Comparison of ENCODE assay signal across 19 cellular contexts in the genomic region with DNA sequence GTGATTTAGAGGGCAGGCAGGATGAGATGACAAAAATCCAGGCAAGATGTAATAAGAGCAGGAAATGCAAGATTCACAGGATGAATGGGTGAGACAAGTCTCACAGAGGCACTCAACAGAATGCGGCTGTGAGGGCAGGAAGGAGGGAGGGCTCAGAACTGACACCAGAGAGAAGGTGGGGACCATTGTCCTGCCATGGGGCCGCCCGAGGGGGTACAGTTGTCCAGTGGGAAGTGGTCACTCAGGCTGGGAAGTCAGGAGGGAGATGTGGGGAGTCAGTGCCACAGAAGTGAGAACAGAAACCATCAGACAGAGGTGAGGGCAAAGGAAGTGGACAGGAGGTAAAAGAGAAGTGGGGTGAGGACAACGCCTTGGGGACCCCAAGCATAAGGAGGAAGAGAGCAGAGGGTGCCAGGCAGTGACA. TPM values are rescaled to one million over a fixed set of nuclear protein-coding genes. Genes with fewer than 3 reads are reported as not detected.
A peak's percentile ranks its signal among the peaks of the same experiment; 100 is the strongest.
DNase-seq lines count a peak whose midpoint lies in the region; ATAC-seq and TF ChIP-seq lines count a peak whose summit lies in the region.
"Had no signal": no experiment of that assay in that cellular context is flagged by ENCODE, and none has a peak within 500 bp of the region (broad histone marks: within the 10 kb centered on the region; RNA-seq: fewer than 3 reads in every experiment).

No MANE protein-coding gene starts in this region.

- no peak overlapping the region for H3K4me3 Mint-ChIP-seq in activated naive CD8-positive, alpha-beta T cell treated with anti-CD3 and anti-CD28 coated beads, Interleukin-2, amount 50 U/mL, for 24 hours
- H3K4me3 Mint-ChIP-seq in natural killer cell = peak overlapping the region; percentile 65
- H3K4me3 Mint-ChIP-seq: activated T-cell treated with anti-CD3 and anti-CD28 coated beads, Interleukin-2, amount 50 U/mL, for 4 hours had no signal

- no peak overlapping the region for H3K27ac ChIP-seq in IMR-90 (ENCODE audit: insufficient read depth, low read length)
- H3K27ac ChIP-seq: HL-60 had no signal

- peaks cover 21% of the 10 kb centered on the region for H3K4me1 ChIP-seq in IMR-90 (ENCODE audit: control insufficient read depth, insufficient read depth, low read length)

- CTCF ChIA-PET in IMR-90 (lab: Yijun Ruan, JAX) = interaction anchor here (0.6 kb wide), 1 partner anchor 17 kb away, joined by 3 read pairs; no protein-coding TSS in a partner anchor

- peak overlapping the region; percentile 58 for H3K27ac Mint-ChIP-seq in activated naive CD8-positive, alpha-beta T cell treated with anti-CD3 and anti-CD28 coated beads, Interleukin-2, amount 50 U/mL, for 24 hours
- peak overlapping the region; percentile 12 to 89 for H3K27ac Mint-ChIP-seq in natural killer cell

- no peak overlapping the region for H2AFZ ChIP-seq in IMR-90 (replicated peaks; ENCODE audit: low read length, poor library complexity)

- H3K79me1 ChIP-seq in IMR-90 (ENCODE audit: low read depth in 1 of 2, low read length in 2 of 2) = peaks cover 4 to 56% of the 10 kb centered on the region in 2 experiments; a peak in 3 of 4 replicates

- H3K9ac ChIP-seq in IMR-90 (ENCODE audit: low read depth, low read length) = no peak overlapping the region

- dilution Hi-C loops in IMR-90 (cut with HindIII; ENCODE audit: low sequenced_read_pairs, unreplicated experiment) = no loop called here

- H4K20me1 ChIP-seq in IMR-90 (ENCODE audit: insufficient read depth, low read length) = peaks cover 7% of the 10 kb centered on the region; the same call in 1 of the 2 replicates

- no peak overlapping the region for H2BK5ac ChIP-seq in IMR-90 (ENCODE audit: low read depth, low read length, poor library complexity, severe bottlenecking)

- DNase-seq in CD1c-positive myeloid dendritic cell (ENCODE audit: extremely low spot score) (peak; percentile 56), IMR-90 (no peak), natural killer cell (peak; percentile 28), NCI-H1092 (lab: John Stamatoyannopoulos, UW) (no peak), cerebellum (ENCODE audit: low spot score) (no peak), NCI-H187 treated with DMSO at 0.1 percent for 48 hours (lab: John Stamatoyannopoulos, UW) (no peak)
- no peak for DNase-seq in activated naive CD8-positive, alpha-beta T cell treated with anti-CD3 and anti-CD28 coated beads, Interleukin-2, amount 50 U/mL, for 24 hours
- no peak for DNase-seq in activated CD4-positive, alpha-beta T cell treated with anti-CD3 and anti-CD28 coated beads, Interleukin-2, amount 50 U/mL, for 4 hours
- DNase-seq: activated CD4-positive, CD25-positive, alpha-beta regulatory T cell treated with anti-CD3 and anti-CD28 coated beads, Interleukin-2, amount 50 U/mL, for 72 hours; activated T-cell treated with anti-CD3 and anti-CD28 coated beads, Interleukin-2, amount 50 U/mL, for 4 hours; C1 segment of cervical spinal cord; Kasumi-1; NCI-H187; NCI-H748 treated with DMSO at 0.1 percent for 48 hours; occipital lobe had no signal

- intact Hi-C loops in IMR-90 (cut with micrococcal nuclease) = no loop called here
- intact Hi-C loops in natural killer cell (cut with micrococcal nuclease) = no loop called here

- H3K9me3 Mint-ChIP-seq in activated naive CD8-positive, alpha-beta T cell treated with anti-CD3 and anti-CD28 coated beads, Interleukin-2, amount 50 U/mL, for 24 hours = no peaks in the 10 kb centered on the region
- no peaks in the 10 kb centered on the region for H3K9me3 Mint-ChIP-seq in natural killer cell
- H3K9me3 Mint-ChIP-seq: activated T-cell treated with anti-CD3 and anti-CD28 coated beads, Interleukin-2, amount 50 U/mL, for 4 hours had no signal

- no peaks in the 10 kb centered on the region for H3K9me3 ChIP-seq in IMR-90 (ENCODE audit: control insufficient read depth, insufficient read depth, low read length)

- peak overlapping the region in 1 of 2 experiments; percentile 51; a peak in 1 of 4 replicates for H4K8ac ChIP-seq in IMR-90 (ENCODE audit: low read depth in 2 of 2, low read length in 2 of 2)

- no peaks in the 10 kb centered on the region for H3K27me3 Mint-ChIP-seq in activated naive CD8-positive, alpha-beta T cell treated with anti-CD3 and anti-CD28 coated beads, Interleukin-2, amount 50 U/mL, for 24 hours
- peaks cover 2 to 3% of the 10 kb centered on the region in 2 donors for H3K27me3 Mint-ChIP-seq in natural killer cell (ENCODE audit: low read depth in 2 of 2)

- H3K27me3 ChIP-seq in IMR-90 (ENCODE audit: control insufficient read depth, insufficient read depth, low read length) = no peaks in the 10 kb centered on the region

- WGBS in IMR-90 (ENCODE audit: extremely low coverage in 2 of 2, insufficient read length in 1 of 2), 2 experiments = 89% methylated on average over 1 of the region's 4 CpGs; no CpG with 5 or more reads in 1 of the 2 experiments

- peak overlapping the region; percentile 25 for H4K91ac ChIP-seq in IMR-90 (ENCODE audit: insufficient read depth, low read depth, low read length)

- TF ChIP-seq CTCF in IMR-90 (conservative IDR thresholded peaks at IDR 0.05; ENCODE audit: low read depth, low read length) = no peak
- no peak for TF ChIP-seq CTCF in natural killer cell (IDR thresholded peaks at IDR 0.05)

- POLR2A ChIA-PET in IMR-90 (lab: Charles Lee; ENCODE audit: unreplicated experiment) = no interaction called here

- ATAC-seq in IMR-90 (ENCODE audit: low read depth) = no peak
- no peak for ATAC-seq in activated naive CD8-positive, alpha-beta T cell treated with anti-CD3 and anti-CD28 coated beads, Interleukin-2, amount 50 U/mL, for 24 hours
- peak in 2 of 3 donors; percentile 21 to 24 for ATAC-seq in natural killer cell
- ATAC-seq: activated T-cell treated with anti-CD3 and anti-CD28 coated beads, Interleukin-2, amount 50 U/mL, for 4 hours had no signal

- H3K4me3 ChIP-seq in IMR-90 (ENCODE audit: insufficient read depth, low read depth, low read length) = no peak overlapping the region
- H3K4me3 ChIP-seq: lung, smooth muscle cell had no signal

- peaks cover 20% of the 10 kb centered on the region for H3K9me1 ChIP-seq in IMR-90 (ENCODE audit: insufficient read depth, low read length)

- no peak overlapping the region for H3K23ac ChIP-seq in IMR-90 (ENCODE audit: low read depth, low read length)

- H3K4ac ChIP-seq in IMR-90 (ENCODE audit: low read depth, low read length) = peak overlapping the region; percentile 11

- 0 out of 2 replicates have a peak overlapping the region, but pooled peaks have one; percentile 23 for H2BK120ac ChIP-seq in IMR-90 (ENCODE audit: low read depth, low read length)

- H3K14ac ChIP-seq in IMR-90 (replicated peaks; ENCODE audit: low read depth, low read length) = no peak overlapping the region

- 0 out of 2 replicates have a peak overlapping the region, but pooled peaks have one; percentile 21 for H2BK20ac ChIP-seq in IMR-90 (ENCODE audit: low read depth, low read length)

- H3K36me3 Mint-ChIP-seq in activated naive CD8-positive, alpha-beta T cell treated with anti-CD3 and anti-CD28 coated beads, Interleukin-2, amount 50 U/mL, for 24 hours (ENCODE audit: low read depth) = no peaks in the 10 kb centered on the region
- H3K36me3 Mint-ChIP-seq in natural killer cell = no peaks in the 10 kb centered on the region

- H4K5ac ChIP-seq in IMR-90 (ENCODE audit: low read depth, low read length) = no peak overlapping the region

- H3K4me1 Mint-ChIP-seq in activated naive CD8-positive, alpha-beta T cell treated with anti-CD3 and anti-CD28 coated beads, Interleukin-2, amount 50 U/mL, for 24 hours = peaks cover 31% of the 10 kb centered on the region
- peaks cover 57 to 58% of the 10 kb centered on the region in 2 donors for H3K4me1 Mint-ChIP-seq in natural killer cell

- no peak overlapping the region for H2AK9ac ChIP-seq in IMR-90 (replicated peaks; ENCODE audit: low read depth, low read length, poor library complexity)

- TF ChIP-seq RAD21 in IMR-90 (IDR thresholded peaks at IDR 0.05; ENCODE audit: low read length) = no peak

- no peak for TF ChIP-seq POLR2A in IMR-90 (IDR thresholded peaks at IDR 0.05; ENCODE audit: low read depth, low read length)

- H2AK5ac ChIP-seq in IMR-90 (ENCODE audit: low read depth, low read length) = peak overlapping the region; percentile 83

- no peak overlapping the region for H3K4me2 ChIP-seq in IMR-90 (ENCODE audit: low read depth, low read length)
- H3K4me2 ChIP-seq: smooth muscle cell had no signal

- no peak overlapping the region for H3K56ac ChIP-seq in IMR-90 (ENCODE audit: extremely low read depth, insufficient read depth, low read length)

- no peak overlapping the region; the same call in 2 of the 3 replicates for H2BK15ac ChIP-seq in IMR-90 (ENCODE audit: low read depth, low read length)

- H3K36me3 ChIP-seq in IMR-90 (ENCODE audit: control insufficient read depth, insufficient read depth, low read length) = no peaks in the 10 kb centered on the region

- in situ Hi-C loops in IMR-90 (cut with MboI; ENCODE audit: low sequenced_read_pairs) = no loop called here

- BruUV-seq in IMR-90 (replicated peaks; lab: Mats Ljungman, UMichigan) = no TSS peak

- H3K18ac ChIP-seq in IMR-90 (ENCODE audit: low read depth, low read length) = no peak overlapping the region

TF ChIP-seq in IMR-90, 13 proteins besides CTCF, POLR2A, EP300 and RAD21 (continues in another document):
- TF ChIP-seq RCOR1 (IDR thresholded peaks at IDR 0.05; ENCODE audit: insufficient replicate concordance, low read length) = no peak
- TF ChIP-seq MXI1 (IDR thresholded peaks at IDR 0.05; ENCODE audit: borderline replicate concordance, low read depth, low read length) = no peak
- TF ChIP-seq RFX5 (IDR thresholded peaks at IDR 0.05; ENCODE audit: low read depth, low read length) = no peak
- TF ChIP-seq, protein P1, sequence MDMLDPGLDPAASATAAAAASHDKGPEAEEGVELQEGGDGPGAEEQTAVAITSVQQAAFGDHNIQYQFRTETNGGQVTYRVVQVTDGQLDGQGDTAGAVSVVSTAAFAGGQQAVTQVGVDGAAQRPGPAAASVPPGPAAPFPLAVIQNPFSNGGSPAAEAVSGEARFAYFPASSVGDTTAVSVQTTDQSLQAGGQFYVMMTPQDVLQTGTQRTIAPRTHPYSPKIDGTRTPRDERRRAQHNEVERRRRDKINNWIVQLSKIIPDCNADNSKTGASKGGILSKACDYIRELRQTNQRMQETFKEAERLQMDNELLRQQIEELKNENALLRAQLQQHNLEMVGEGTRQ (IDR thresholded peaks at IDR 0.05; ENCODE audit: low read depth, low read length) = no peak
- no peak for TF ChIP-seq NFE2L2 (IDR thresholded peaks at IDR 0.05; ENCODE audit: low read depth, low read length)
- TF ChIP-seq BHLHE40 (IDR thresholded peaks at IDR 0.05; ENCODE audit: low read depth, low read length) = no peak

RNA-seq across cellular contexts. Expression of a gene that starts 8.9 kb away (rescaled TPM):
- 10.0 and 11.1 TPM in 2 replicates for total RNA-seq in IMR-90 (2012; rRNA removed)
- polyA plus RNA-seq in IMR-90 (2012; rRNA removed) = 6.5 and 6.8 TPM in 2 replicates
- 3.5 and 5.6 TPM in 2 replicates for polyA plus RNA-seq in IMR-90 (2012; cell fraction: cytosol; rRNA removed)
- 4.8 and 6.8 TPM in 2 replicates for polyA plus RNA-seq in IMR-90 (2012; cell fraction: nucleus; rRNA removed; ENCODE audit: low replicate concordance)
- total RNA-seq in natural killer cell = 10 to 100 TPM; 17.1 to 27.9 (median 23.1) TPM
- 16.4 TPM for total RNA-seq in cerebellum

RNA-seq across cellular contexts. Expression of a gene that starts 42.1 kb away (rescaled TPM):
- not detected in 2 replicates for total RNA-seq in IMR-90 (2012; rRNA removed)
- polyA plus RNA-seq in IMR-90 (2012; rRNA removed) = not detected in 2 replicates
- 0.28 TPM in 1 of 2 replicates, not detected in the other for polyA plus RNA-seq in IMR-90 (2012; cell fraction: cytosol; rRNA removed)
- polyA plus RNA-seq in IMR-90 (2012; cell fraction: nucleus; rRNA removed; ENCODE audit: low replicate concordance) = 0.34 TPM in 1 of 2 replicates, not detected in the other
- not detected for total RNA-seq in natural killer cell
- not detected for total RNA-seq in cerebellum
- total RNA-seq: activated T-cell treated with anti-CD3 and anti-CD28 coated beads, Interleukin-2, amount 50 U/mL, for 4 hours; lung; occipital lobe; smooth muscle cell; T-helper 1 cell treated with Interleukin-12 subunit alpha and Interleukin-12 subunit beta and Interleukin-4 antibody, amounts not matched to agents 30 ng/mL and 1 ng/mL, for 36 hours had no signal

Comparison
In these comparisons a context has a peak if more than half of its experiments do, and no peak if none do; other contexts are left out.
1. DNase-seq: peak in CD1c-positive myeloid dendritic cell (single experiment) and natural killer cell (single experiment); none in IMR-90 (single experiment), activated naive CD8-positive, alpha-beta T cell treated with anti-CD3 and anti-CD28 coated beads, Interleukin-2, amount 50 U/mL, for 24 hours (single experiment), NCI-H1092 (single experiment), cerebellum (single experiment), NCI-H187 treated with DMSO at 0.1 percent for 48 hours (single experiment) and activated CD4-positive, alpha-beta T cell treated with anti-CD3 and anti-CD28 coated beads, Interleukin-2, amount 50 U/mL, for 4 hours (0 of 2).
2. ATAC-seq: peak in natural killer cell (2 of 3); none in IMR-90 (single experiment) and activated naive CD8-positive, alpha-beta T cell treated with anti-CD3 and anti-CD28 coated beads, Interleukin-2, amount 50 U/mL, for 24 hours (single experiment).